1 cellular context compared by ENCODE assay signal in genomic region chr20:23358923-23359572, GRCh38.
TF ChIP-seq lines count a peak whose summit lies in the region.

No MANE protein-coding gene starts in this region.

TF ChIP-seq in HCT116, 20 proteins besides CTCF, POLR2A, EP300 and RAD21 (continued from another document):
- TF ChIP-seq ATF3 (IDR thresholded peaks at IDR 0.05) = no peak
- TF ChIP-seq MAX (IDR thresholded peaks at IDR 0.05) = no peak
- TF ChIP-seq ELF1 (IDR thresholded peaks at IDR 0.05; ENCODE audit: borderline replicate concordance, low read depth) = no peak
- no peak for TF ChIP-seq TCF7L2 (IDR thresholded peaks at IDR 0.05; ENCODE audit: borderline replicate concordance, extremely low read depth, insufficient read depth, insufficient read length)
- no peak for TF ChIP-seq YY1 (IDR thresholded peaks at IDR 0.05; ENCODE audit: extremely low read depth, insufficient replicate concordance, low read depth, low read length)
- TF ChIP-seq CBX3 (IDR thresholded peaks at IDR 0.05; ENCODE audit: low read depth) = no peak
- TF ChIP-seq ZFX (IDR thresholded peaks at IDR 0.05) = no peak
- TF ChIP-seq POLR2AphosphoS5 (IDR thresholded peaks at IDR 0.05; ENCODE audit: low read depth, low read length) = no peak
- TF ChIP-seq CEBPB (IDR thresholded peaks at IDR 0.05; ENCODE audit: low read depth) = no peak
